8 cellular contexts compared by ENCODE assay signal in genomic region chr11:63670738-63671321, GRCh38. TPM values are rescaled to one million over a fixed set of nuclear protein-coding genes. Genes with fewer than 3 reads are reported as not detected.
A peak's percentile ranks its signal among the peaks of the same experiment; 100 is the strongest.
DNase-seq lines count a peak whose midpoint lies in the region; ATAC-seq and TF ChIP-seq lines count a peak whose summit lies in the region.

No MANE protein-coding gene starts in this region.

- H3K27me3 Mint-ChIP-seq in activated naive CD4-positive, alpha-beta T cell treated with anti-CD3 and anti-CD28 coated beads, Interleukin-2, amount 10 ng/mL, durations not matched to agents 7 days and 5 days = peaks cover 11% of the 10 kb centered on the region

- TF ChIP-seq CTCF in BE2C (IDR thresholded peaks at IDR 0.05; ENCODE audit: low read depth, low read length) (peak; percentile 16; the same call in 1 of the 2 replicates), OCI-LY3 (IDR thresholded peaks at IDR 0.05; ENCODE audit: low read depth, low read length) (peak; percentile 26; the same call in 1 of the 2 replicates), neutrophil (IDR thresholded peaks at IDR 0.05) (peak; percentile 63)

- peak overlapping the region; percentile 66 for H3K9ac ChIP-seq in OCI-LY3 (ENCODE audit: low read length)

- peak overlapping the region; percentile 33 for H3K4me2 ChIP-seq in OCI-LY3 (ENCODE audit: low read length)

- peaks cover 13% of the 10 kb centered on the region for H3K36me3 Mint-ChIP-seq in activated naive CD4-positive, alpha-beta T cell treated with anti-CD3 and anti-CD28 coated beads, Interleukin-2, amount 10 ng/mL, durations not matched to agents 7 days and 5 days

- H3K4me1 ChIP-seq in BE2C = no peaks in the 10 kb centered on the region
- H3K4me1 ChIP-seq in OCI-LY3 (ENCODE audit: low read length) = no peaks in the 10 kb centered on the region
- peaks cover 31 to 38% of the 10 kb centered on the region in 2 experiments for H3K4me1 ChIP-seq in neutrophil (ENCODE audit: control insufficient read depth in 1 of 2, insufficient read depth in 1 of 2, low read depth in 1 of 2, low read length in 1 of 2)

- ATAC-seq in GM18858 (IDR thresholded peaks at IDR 0.05; ENCODE audit: unreplicated experiment) = peak; percentile 13
- ATAC-seq in HG03108 (IDR thresholded peaks at IDR 0.05; ENCODE audit: unreplicated experiment) = peak; percentile 46

- peaks cover 46% of the 10 kb centered on the region for H3K4me1 Mint-ChIP-seq in activated naive CD4-positive, alpha-beta T cell treated with anti-CD3 and anti-CD28 coated beads, Interleukin-2, amount 10 ng/mL, durations not matched to agents 7 days and 5 days

- H3K36me3 ChIP-seq in BE2C (no peaks in the 10 kb centered on the region), OCI-LY3 (replicated peaks; ENCODE audit: low read depth, low read length) (no peaks in the 10 kb centered on the region), neutrophil (no peaks in the 10 kb centered on the region)

- peaks cover 10% of the 10 kb centered on the region; the same call in 1 of the 2 replicates for H3K79me2 ChIP-seq in OCI-LY3 (ENCODE audit: low read length)

- peak overlapping the region; percentile 88 for H3K27ac Mint-ChIP-seq in activated naive CD4-positive, alpha-beta T cell treated with anti-CD3 and anti-CD28 coated beads, Interleukin-2, amount 10 ng/mL, durations not matched to agents 7 days and 5 days

- no peaks in the 10 kb centered on the region for H3K9me3 Mint-ChIP-seq in activated naive CD4-positive, alpha-beta T cell treated with anti-CD3 and anti-CD28 coated beads, Interleukin-2, amount 10 ng/mL, durations not matched to agents 7 days and 5 days

- no peaks in the 10 kb centered on the region for H3K9me3 ChIP-seq in BE2C
- no peaks in the 10 kb centered on the region for H3K9me3 ChIP-seq in OCI-LY3 (ENCODE audit: insufficient read depth, low read length)
- H3K9me3 ChIP-seq in neutrophil = no peaks in the 10 kb centered on the region

- H3K27me3 ChIP-seq in BE2C (no peaks in the 10 kb centered on the region), OCI-LY3 (ENCODE audit: low read depth, low read length) (peaks cover 6% of the 10 kb centered on the region; the same call in 1 of the 2 replicates), neutrophil (no peaks in the 10 kb centered on the region)

- 0 out of 2 replicates have a peak overlapping the region, but pooled peaks have one; percentile 12 for H2AFZ ChIP-seq in OCI-LY3 (ENCODE audit: low read depth, low read length)

- H3K4me3 ChIP-seq in BE2C (ENCODE audit: low read depth, low read length) (peak overlapping the region; percentile 45), OCI-LY3 (ENCODE audit: low read length) (peak overlapping the region; percentile 72), neutrophil (ENCODE audit: low read depth in 1 of 2, low read length in 1 of 2) (peak overlapping the region; percentile 81 to 98)

- no peaks in the 10 kb centered on the region for H4K20me1 ChIP-seq in OCI-LY3 (ENCODE audit: insufficient read depth, low read length)

- CTCF ChIA-PET in activated naive CD4-positive, alpha-beta T cell treated with anti-CD3 and anti-CD28 coated beads, Interleukin-2, amount 10 ng/mL, durations not matched to agents 7 days and 5 days (lab: Charles Lee) = interaction anchor here (0.7 to 5.5 kb wide), 3 partner anchors 10 to 465 kb away, joined by 3 to 17 read pairs (median 3); partner anchors contain the start of gene RTN3

- H3K27ac ChIP-seq in OCI-LY3 (ENCODE audit: low read length) (no peak overlapping the region), neutrophil (peak overlapping the region; percentile 88)

- peak overlapping the region; percentile 80 for H3K4me3 Mint-ChIP-seq in activated naive CD4-positive, alpha-beta T cell treated with anti-CD3 and anti-CD28 coated beads, Interleukin-2, amount 10 ng/mL, durations not matched to agents 7 days and 5 days

- DNase-seq in BE2C (peak; percentile 16), globus pallidus (ENCODE audit: low spot score) (peak; percentile 80), NCI-H187 treated with DMSO at 0.1 percent for 48 hours (lab: John Stamatoyannopoulos, UW) (no peak)
- peak; percentile 45 for DNase-seq in activated naive CD4-positive, alpha-beta T cell treated with anti-CD3 and anti-CD28 coated beads, Interleukin-2, amount 10 ng/mL, durations not matched to agents 7 days and 5 days

RNA-seq across cellular contexts. Expression of gene ATL3, which starts 0.3 kb away (rescaled TPM):
- polyA plus RNA-seq in BE2C (2012; ENCODE audit: insufficient read depth, insufficient read length, low read depth) = 1.7 TPM

RNA-seq across cellular contexts. Expression of gene RTN3, which starts 10.5 kb away (rescaled TPM):
- polyA plus RNA-seq in BE2C (2012; ENCODE audit: insufficient read depth, insufficient read length, low read depth) = 120 TPM

RNA-seq across cellular contexts. Expression of gene PLAAT3, which starts 56.6 kb away (rescaled TPM):
- 10.0 TPM for polyA plus RNA-seq in BE2C (2012; ENCODE audit: insufficient read depth, insufficient read length, low read depth)
